Comparison of ENCODE assay signal across 1 cellular context in the genomic region with DNA sequence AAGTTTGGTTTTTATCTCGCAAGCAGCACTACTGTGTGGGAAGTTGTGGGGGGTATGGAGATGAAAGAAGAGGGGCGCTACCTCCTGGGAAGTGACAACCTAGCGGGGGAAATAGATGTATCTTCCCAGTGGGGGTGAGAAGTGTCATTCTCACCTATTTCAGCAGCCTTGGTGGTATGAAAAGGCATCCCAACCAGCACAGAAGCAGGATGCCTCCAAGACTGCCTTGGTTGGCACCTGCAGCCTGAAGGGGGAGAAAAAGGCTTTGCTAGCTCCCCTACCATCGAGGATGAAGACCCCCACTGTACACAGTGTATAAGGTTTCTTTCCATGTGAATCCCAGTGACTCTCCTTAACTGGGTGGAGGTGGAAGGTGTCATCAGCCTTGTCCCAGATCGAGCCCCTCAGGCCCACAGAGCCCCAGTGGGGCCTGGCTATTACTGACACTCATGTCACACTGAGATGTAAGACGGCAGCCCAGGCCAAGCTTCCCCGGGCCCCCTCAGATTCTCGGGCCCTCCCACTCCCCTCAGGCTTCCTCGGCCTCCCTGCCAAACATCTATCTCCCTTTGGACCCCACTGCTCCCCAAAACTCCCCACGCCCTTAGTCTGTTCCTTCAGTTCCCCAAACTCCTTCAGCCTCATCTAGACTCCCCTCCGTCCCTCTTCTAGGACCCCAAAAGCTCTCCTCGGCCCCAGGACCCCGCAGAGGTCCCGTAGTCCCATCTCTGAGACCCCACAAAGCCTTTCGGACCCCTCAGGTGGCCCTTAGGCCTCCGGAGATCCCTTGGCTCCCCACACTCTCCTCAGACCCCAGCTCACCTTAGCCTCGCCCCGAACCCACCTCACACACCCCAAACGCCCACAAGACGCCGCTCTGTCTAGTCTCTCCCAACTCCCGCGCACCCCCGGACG.
TF ChIP-seq lines count a peak whose summit lies in the region.

No MANE protein-coding gene starts in this region.

TF ChIP-seq in GM12878, 131 proteins besides CTCF, POLR2A, EP300 and RAD21:
- TF ChIP-seq LARP7 (IDR thresholded peaks at IDR 0.05) = no peak
- TF ChIP-seq SREBF1 (IDR thresholded peaks at IDR 0.05; ENCODE audit: low read length) = no peak
- no peak for TF ChIP-seq FOS (IDR thresholded peaks at IDR 0.05; ENCODE audit: borderline replicate concordance, extremely low read depth, insufficient read length)
- no peak for TF ChIP-seq TARDBP (IDR thresholded peaks at IDR 0.05; ENCODE audit: borderline replicate concordance)
- TF ChIP-seq SMAD5 (IDR thresholded peaks at IDR 0.05; ENCODE audit: low read depth) = no peak
- TF ChIP-seq ZNF207 (IDR thresholded peaks at IDR 0.05; ENCODE audit: borderline replicate concordance) = no peak
- TF ChIP-seq, protein P1, sequence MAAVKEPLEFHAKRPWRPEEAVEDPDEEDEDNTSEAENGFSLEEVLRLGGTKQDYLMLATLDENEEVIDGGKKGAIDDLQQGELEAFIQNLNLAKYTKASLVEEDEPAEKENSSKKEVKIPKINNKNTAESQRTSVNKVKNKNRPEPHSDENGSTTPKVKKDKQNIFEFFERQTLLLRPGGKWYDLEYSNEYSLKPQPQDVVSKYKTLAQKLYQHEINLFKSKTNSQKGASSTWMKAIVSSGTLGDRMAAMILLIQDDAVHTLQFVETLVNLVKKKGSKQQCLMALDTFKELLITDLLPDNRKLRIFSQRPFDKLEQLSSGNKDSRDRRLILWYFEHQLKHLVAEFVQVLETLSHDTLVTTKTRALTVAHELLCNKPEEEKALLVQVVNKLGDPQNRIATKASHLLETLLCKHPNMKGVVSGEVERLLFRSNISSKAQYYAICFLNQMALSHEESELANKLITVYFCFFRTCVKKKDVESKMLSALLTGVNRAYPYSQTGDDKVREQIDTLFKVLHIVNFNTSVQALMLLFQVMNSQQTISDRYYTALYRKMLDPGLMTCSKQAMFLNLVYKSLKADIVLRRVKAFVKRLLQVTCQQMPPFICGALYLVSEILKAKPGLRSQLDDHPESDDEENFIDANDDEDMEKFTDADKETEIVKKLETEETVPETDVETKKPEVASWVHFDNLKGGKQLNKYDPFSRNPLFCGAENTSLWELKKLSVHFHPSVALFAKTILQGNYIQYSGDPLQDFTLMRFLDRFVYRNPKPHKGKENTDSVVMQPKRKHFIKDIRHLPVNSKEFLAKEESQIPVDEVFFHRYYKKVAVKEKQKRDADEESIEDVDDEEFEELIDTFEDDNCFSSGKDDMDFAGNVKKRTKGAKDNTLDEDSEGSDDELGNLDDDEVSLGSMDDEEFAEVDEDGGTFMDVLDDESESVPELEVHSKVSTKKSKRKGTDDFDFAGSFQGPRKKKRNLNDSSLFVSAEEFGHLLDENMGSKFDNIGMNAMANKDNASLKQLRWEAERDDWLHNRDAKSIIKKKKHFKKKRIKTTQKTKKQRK (IDR thresholded peaks at IDR 0.05; ENCODE audit: low read depth, low read length) = no peak
- no peak for TF ChIP-seq HSF1 (IDR thresholded peaks at IDR 0.05; ENCODE audit: low read depth, low read length)
- no peak for TF ChIP-seq POU2F2 (IDR thresholded peaks at IDR 0.05; ENCODE audit: borderline replicate concordance, low read depth, low read length)
- no peak for TF ChIP-seq SMAD1 (IDR thresholded peaks at IDR 0.05; ENCODE audit: low read depth, partially characterized antibody)
- no peak for TF ChIP-seq IKZF2 (IDR thresholded peaks at IDR 0.05)
- TF ChIP-seq ZZZ3 (IDR thresholded peaks at IDR 0.05; ENCODE audit: control insufficient read depth, insufficient read length, low read depth) = no peak
